Comparison of ENCODE assay signal across 8 cellular contexts in genomic region chr14:63864819-63865218, GRCh38. TPM values are rescaled to one million over a fixed set of nuclear protein-coding genes. Genes with fewer than 3 reads are reported as not detected.
A peak's percentile ranks its signal among the peaks of the same experiment; 100 is the strongest.
DNase-seq lines count a peak whose midpoint lies in the region; ATAC-seq and TF ChIP-seq lines count a peak whose summit lies in the region.
"Not testable (repeated sequence)": the region's sequence is repeated elsewhere in the genome, so short reads cannot be mapped to it uniquely, and the experiment has no call there.

No MANE protein-coding gene starts in this region.

- H3K4me3 Mint-ChIP-seq in CD4-positive, CD25-positive, alpha-beta regulatory T cell = peak overlapping the region; percentile 51 to 84 (median 77)
- H3K4me3 Mint-ChIP-seq in activated T-cell treated with anti-CD3 and anti-CD28 coated beads, Interleukin-2, amount 50 U/mL, for 24 hours = peak overlapping the region; percentile 70
- peak overlapping the region; percentile 70 to 80 for H3K4me3 Mint-ChIP-seq in effector memory CD8-positive, alpha-beta T cell

- not testable (repeated sequence) for H4K20me1 ChIP-seq in Karpas-422 (ENCODE audit: insufficient read depth, low read depth, low read length)

- H3K36me3 ChIP-seq in CD4-positive, CD25-positive, alpha-beta regulatory T cell (ENCODE audit: control insufficient read depth, insufficient read depth, low read length); Karpas-422 (ENCODE audit: insufficient read depth, low read length); lower lobe of right lung; spleen: not testable (repeated sequence)

- H3K9me3 ChIP-seq in CD4-positive, CD25-positive, alpha-beta regulatory T cell (ENCODE audit: control insufficient read depth in 2 of 2, low read length in 2 of 2); Karpas-422 (ENCODE audit: low read length); lower lobe of right lung; spleen: not testable (repeated sequence)

- not testable (repeated sequence) for H2AFZ ChIP-seq in Karpas-422 (ENCODE audit: low read length)

- H3K4me1 ChIP-seq in CD4-positive, CD25-positive, alpha-beta regulatory T cell (ENCODE audit: control insufficient read depth, insufficient read depth, low read length, poor library complexity, severe bottlenecking) = peaks cover 89% of the 10 kb centered on the region
- H3K4me1 ChIP-seq in Karpas-422 (ENCODE audit: low read length) = peaks cover 30% of the 10 kb centered on the region
- H3K4me1 ChIP-seq in lower lobe of right lung = peaks cover 24% of the 10 kb centered on the region
- peaks cover 16 to 86% (median 64%) of the 10 kb centered on the region in 6 donors for H3K4me1 ChIP-seq in spleen

- TF ChIP-seq CTCF in lower lobe of right lung (IDR thresholded peaks at IDR 0.05); spleen (IDR thresholded peaks at IDR 0.05 in 8 of 11, conservative IDR thresholded peaks at IDR 0.05 in 3 of 11): not testable (repeated sequence)

- H3K27ac Mint-ChIP-seq in CD4-positive, CD25-positive, alpha-beta regulatory T cell = peak overlapping the region; percentile 96 to 99 (median 98)
- H3K27ac Mint-ChIP-seq in activated T-cell treated with anti-CD3 and anti-CD28 coated beads, Interleukin-2, amount 50 U/mL, for 24 hours = peak overlapping the region; percentile 99
- peak overlapping the region; percentile 99 for H3K27ac Mint-ChIP-seq in effector memory CD8-positive, alpha-beta T cell

- DNase-seq in CD4-positive, CD25-positive, alpha-beta regulatory T cell; Karpas-422; activated T-cell treated with anti-CD3 and anti-CD28 coated beads, Interleukin-2, amount 50 U/mL, for 24 hours; effector memory CD8-positive, alpha-beta T cell; lower lobe of right lung; spleen: not testable (repeated sequence)

- H3K27me3 ChIP-seq in CD4-positive, CD25-positive, alpha-beta regulatory T cell (ENCODE audit: control insufficient read depth, insufficient read depth, low read length); Karpas-422 (ENCODE audit: low read length); lower lobe of right lung (ENCODE audit: low read depth); spleen (replicated peaks in 1 of 7): not testable (repeated sequence)

- intact Hi-C loops in lower lobe of right lung (cut with DNase I); spleen (cut with DNase I; ENCODE audit: low total_unique reads): not testable (repeated sequence)

- not testable (repeated sequence) for H3K9me2 ChIP-seq in Karpas-422 (replicated peaks; ENCODE audit: insufficient read depth, low read length)

- peak overlapping the region; percentile 84 for H3K4me3 ChIP-seq in CD4-positive, CD25-positive, alpha-beta regulatory T cell (ENCODE audit: low read depth, low read length)
- H3K4me3 ChIP-seq in Karpas-422 (ENCODE audit: low read length) = not testable (repeated sequence)
- H3K4me3 ChIP-seq in lower lobe of right lung (peak overlapping the region; percentile 15), spleen (peak overlapping the region in 3 of 8 donors; percentile 7 to 41 (median 11))

- H3K27ac ChIP-seq in CD4-positive, CD25-positive, alpha-beta regulatory T cell (ENCODE audit: insufficient read depth, low read length, poor library complexity, severe bottlenecking) = peak overlapping the region; percentile 97
- H3K27ac ChIP-seq in Karpas-422 (ENCODE audit: low read length) = not testable (repeated sequence)
- peak overlapping the region; percentile 78 for H3K27ac ChIP-seq in lower lobe of right lung
- H3K27ac ChIP-seq in spleen = peak overlapping the region in 7 of 8 donors; percentile 64 to 86 (median 79)

- peak overlapping the region; percentile 31 for H3K4me2 ChIP-seq in Karpas-422 (ENCODE audit: low read depth, low read length, poor library complexity, severe bottlenecking)

- H3K79me2 ChIP-seq in Karpas-422 (ENCODE audit: low read length) = not testable (repeated sequence)

- not testable (repeated sequence) for H3K9me3 Mint-ChIP-seq in CD4-positive, CD25-positive, alpha-beta regulatory T cell; activated T-cell treated with anti-CD3 and anti-CD28 coated beads, Interleukin-2, amount 50 U/mL, for 24 hours; effector memory CD8-positive, alpha-beta T cell

- H3K27me3 Mint-ChIP-seq in CD4-positive, CD25-positive, alpha-beta regulatory T cell; activated T-cell treated with anti-CD3 and anti-CD28 coated beads, Interleukin-2, amount 50 U/mL, for 24 hours; effector memory CD8-positive, alpha-beta T cell: not testable (repeated sequence)

- not testable (repeated sequence) for H3K9ac ChIP-seq in Karpas-422 (ENCODE audit: low read length)

- WGBS in spleen, 5 donors = 0 to 9% (median 6%) methylated on average over 1 of the region's 2 CpGs

- peaks cover 30 to 89% (median 47%) of the 10 kb centered on the region in 4 donors for H3K4me1 Mint-ChIP-seq in CD4-positive, CD25-positive, alpha-beta regulatory T cell
- H3K4me1 Mint-ChIP-seq in activated T-cell treated with anti-CD3 and anti-CD28 coated beads, Interleukin-2, amount 50 U/mL, for 24 hours (ENCODE audit: low read depth) = peaks cover 75% of the 10 kb centered on the region
- H3K4me1 Mint-ChIP-seq in effector memory CD8-positive, alpha-beta T cell (ENCODE audit: low read depth in 2 of 2) = peaks cover 45 to 67% of the 10 kb centered on the region in 2 donors

- TF ChIP-seq POLR2A in spleen (IDR thresholded peaks at IDR 0.05) = not testable (repeated sequence)

- peaks cover 13% of the 10 kb centered on the region for H3K36me3 Mint-ChIP-seq in CD4-positive, CD25-positive, alpha-beta regulatory T cell
- H3K36me3 Mint-ChIP-seq in activated T-cell treated with anti-CD3 and anti-CD28 coated beads, Interleukin-2, amount 50 U/mL, for 24 hours (ENCODE audit: low read depth) = not testable (repeated sequence)
- peaks cover 30% of the 10 kb centered on the region for H3K36me3 Mint-ChIP-seq in effector memory CD8-positive, alpha-beta T cell (ENCODE audit: insufficient read depth)

- ATAC-seq in CD4-positive, CD25-positive, alpha-beta regulatory T cell (ENCODE audit: low read depth in 2 of 2) = peak; percentile 22 to 40
- ATAC-seq in GM19438 (IDR thresholded peaks at IDR 0.05; ENCODE audit: low read depth, unreplicated experiment) (peak; percentile 30), HG02938 (IDR thresholded peaks at IDR 0.05; ENCODE audit: unreplicated experiment) (peak; percentile 35), lower lobe of right lung (peak; percentile 47 to 62)
- ATAC-seq in effector memory CD8-positive, alpha-beta T cell (replicated peaks) = peak; percentile 44

RNA-seq across cellular contexts. Expression of gene SYNE2, which starts 12.0 kb away (rescaled TPM):
- total RNA-seq in CD4-positive, CD25-positive, alpha-beta regulatory T cell = 348 TPM
- 10 to 100 TPM; 25.6 to 44.9 (median 32.2) TPM for polyA plus RNA-seq in CD4-positive, CD25-positive, alpha-beta regulatory T cell
- 22.5 and 25.9 TPM in 2 replicates for total RNA-seq in Karpas-422 (2014; rRNA removed; shearing (Covaris generic); ENCODE audit: low replicate concordance)
- total RNA-seq in lower lobe of right lung = 129 TPM
- 100 to 1,000 TPM; 128 to 173 (median 154) TPM for total RNA-seq in spleen
- polyA plus RNA-seq in spleen = 10 to 100 TPM; 16.0 to 25.5 (median 19.6) TPM
